In genomic region chr10:110107430-110107829, GRCh38 we compare ENCODE assay signal across 15 cellular contexts.
DNase-seq lines count a peak whose midpoint lies in the region; ATAC-seq, FAIRE-seq and TF ChIP-seq lines count a peak whose summit lies in the region.
"Had no signal": no experiment of that assay in that cellular context is flagged by ENCODE, and none has a peak within 500 bp of the region (broad histone marks: within the 10 kb centered on the region; RNA-seq: fewer than 3 reads in every experiment).

No MANE protein-coding gene starts in this region.

- no peak overlapping the region for H4K8ac ChIP-seq in H1 (ENCODE audit: extremely low read depth, insufficient read depth, low read length)

- no peaks in the 10 kb centered on the region for H3K23me2 ChIP-seq in H1 (ENCODE audit: low read depth, low read length)

- H2BK5ac ChIP-seq in H1 (ENCODE audit: low read depth, low read length): no peak overlapping the region

- BruUV-seq in PC-3 (replicated peaks; lab: Mats Ljungman, UMichigan): no TSS peak

- H3K4me1 ChIP-seq in H1 (replicated peaks in 1 of 4; ENCODE audit: control insufficient read depth in 3 of 4, insufficient read depth in 4 of 4, low read length in 3 of 4) (no peaks in the 10 kb centered on the region), pancreas (peaks cover 4 to 14% (median 11%) of the 10 kb centered on the region in 3 donors), PC-3 (ENCODE audit: insufficient read depth, low read length) (no peaks in the 10 kb centered on the region)

- TF ChIP-seq CTCF in LNCaP clone FGC (IDR thresholded peaks at IDR 0.05; ENCODE audit: control insufficient read depth, extremely low read depth, insufficient read depth) (no peak), H1 (IDR thresholded peaks at IDR 0.05; ENCODE audit: control extremely low read depth in 1 of 3, insufficient read depth in 1 of 3, low read depth in 1 of 3, low read length in 3 of 3) (no peak), pancreas (IDR thresholded peaks at IDR 0.05) (no peak), foreskin fibroblast (IDR thresholded peaks at IDR 0.05; ENCODE audit: low read depth, low read length) (no peak), PC-3 (conservative IDR thresholded peaks at IDR 0.05; ENCODE audit: low read depth, low read length) (no peak)

- peaks cover 80% of the 10 kb centered on the region for H3K4me1 Mint-ChIP-seq in activated naive CD4-positive, alpha-beta T cell treated with anti-CD3 and anti-CD28 coated beads, Interleukin-2, amount 50 U/mL, for 24 hours
- H3K4me1 Mint-ChIP-seq: CD14-positive monocyte, GM23338, H9 had no signal

- H2BK15ac ChIP-seq in H1 (ENCODE audit: low read length): no peak overlapping the region

- H3K4me2 ChIP-seq in H1 (ENCODE audit: insufficient read depth in 1 of 2, low read depth in 2 of 2, low read length in 2 of 2) (no peak overlapping the region), PC-3 (ENCODE audit: low read length) (no peak overlapping the region)
- H3K4me2 ChIP-seq: GM23338 had no signal

- no peak overlapping the region for H2BK12ac ChIP-seq in H1 (ENCODE audit: low read depth, low read length)

- no peak for TF ChIP-seq RAD21 in H1 (IDR thresholded peaks at IDR 0.05 in 1 of 2, conservative IDR thresholded peaks at IDR 0.05 in 1 of 2; ENCODE audit: low read depth in 2 of 2, low read length in 2 of 2)

- POLR2A ChIA-PET in H1 (lab: Charles Lee; ENCODE audit: partially characterized antibody) (no interaction called here), PC-3 (lab: Charles Lee; ENCODE audit: unreplicated experiment) (no interaction called here)

- DNase-seq in activated naive CD4-positive, alpha-beta T cell treated with anti-CD3 and anti-CD28 coated beads, Interleukin-2, amount 50 U/mL, for 72 hours (ENCODE audit: low spot score in 2 of 2): no peak
- DNase-seq in LNCaP clone FGC (ENCODE audit: low read depth) (peak; percentile 67), H1 (ENCODE audit: low read depth in 1 of 2, low spot score in 2 of 2) (no peak), pancreas (no peak), foreskin fibroblast (no peak), SW 1271 (lab: John Stamatoyannopoulos, UW) (no peak), PC-3 (no peak)
- DNase-seq: Calu3, DMS 273 treated with DMSO at 0.1 percent for 48 hours, H9, IMR-90 had no signal

- no peak for TF ChIP-seq POLR2A in H1 (IDR thresholded peaks at IDR 0.05; ENCODE audit: control extremely low read depth in 1 of 2, low read depth in 2 of 2, low read length in 2 of 2)

- H3K27me3 Mint-ChIP-seq in activated naive CD4-positive, alpha-beta T cell treated with anti-CD3 and anti-CD28 coated beads, Interleukin-2, amount 50 U/mL, for 24 hours: no peaks in the 10 kb centered on the region

- ATAC-seq in activated naive CD4-positive, alpha-beta T cell treated with anti-CD3 and anti-CD28 coated beads, Interleukin-2, amount 50 U/mL, for 72 hours: no peak
- peak; percentile 43 to 84 (median 69) for ATAC-seq in pancreas
- no peak for ATAC-seq in PC-3
- ATAC-seq: GM23338 had no signal

- H3K27me3 ChIP-seq in H1 (replicated peaks in 1 of 4; ENCODE audit: control insufficient read depth in 3 of 4, extremely low read depth in 1 of 4, insufficient read depth in 3 of 4, low read length in 3 of 4) (no peaks in the 10 kb centered on the region), pancreas (no peaks in the 10 kb centered on the region), PC-3 (ENCODE audit: low read length) (no peaks in the 10 kb centered on the region)

- WGBS in H1 (ENCODE audit: extremely low coverage in 1 of 2, insufficient coverage in 1 of 2, insufficient read length in 1 of 2, insufficient replicate concordance in 2 of 2, low coverage in 1 of 2, low lambda C conversion rate in 2 of 2, missing lambda C conversion rate in 1 of 2), 2 experiments: 97% methylated on average over 6 of the region's 6 CpGs; no CpG with 5 or more reads in 1 of the 2 experiments
- WGBS in pancreas, 2 donors: 74 to 75% methylated on average over 6 of the region's 6 CpGs

- H3K9me2 ChIP-seq in PC-3 (replicated peaks; ENCODE audit: low read length): no peaks in the 10 kb centered on the region

- peak; percentile 19 for FAIRE-seq in H1 (lab: Jason Lieb, UNC)
- FAIRE-seq in pancreas (lab: Jason Lieb, UNC): no peak

- intact Hi-C loops in pancreas (cut with DNase I) (no loop called here), PC-3 (cut with micrococcal nuclease) (no loop called here)

- H3K36me3 ChIP-seq in H1 (ENCODE audit: control insufficient read depth in 2 of 4, insufficient read depth in 4 of 4, low read length in 3 of 4): no peaks in the 10 kb centered on the region; a peak in 2 of 8 replicates
- peaks cover 0 to 1% (median 0%) of the 10 kb centered on the region in 3 donors for H3K36me3 ChIP-seq in pancreas
- no peaks in the 10 kb centered on the region for H3K36me3 ChIP-seq in PC-3 (ENCODE audit: low read depth, low read length)

- H2AFZ ChIP-seq in H1 (ENCODE audit: low read length) (no peak overlapping the region), PC-3 (ENCODE audit: low read length) (no peak overlapping the region)
- H2AFZ ChIP-seq: GM23338 had no signal

- H3K9ac ChIP-seq in H1 (replicated peaks in 1 of 4; ENCODE audit: extremely low read depth in 1 of 4, low read depth in 3 of 4, low read length in 3 of 4): no peak overlapping the region
- no peak overlapping the region for H3K9ac ChIP-seq in PC-3 (ENCODE audit: low read length)

- TF ChIP-seq EP300 in H1 (IDR thresholded peaks at IDR 0.05; ENCODE audit: borderline replicate concordance in 1 of 2, low read depth in 2 of 2, low read length in 2 of 2): no peak

- H3K36me3 Mint-ChIP-seq in activated naive CD4-positive, alpha-beta T cell treated with anti-CD3 and anti-CD28 coated beads, Interleukin-2, amount 50 U/mL, for 24 hours: peaks cover 19% of the 10 kb centered on the region
- H3K36me3 Mint-ChIP-seq in activated naive CD4-positive, alpha-beta T cell treated with anti-CD3 and anti-CD28 coated beads, Interleukin-2, amount 50 U/mL, for 72 hours: peaks cover 0 to 41% of the 10 kb centered on the region in 2 donors

- H3K4me3 ChIP-seq in LNCaP clone FGC (ENCODE audit: low read depth, low read length) (no peak overlapping the region), H1 (ENCODE audit: extremely low read depth in 1 of 4, insufficient read depth in 2 of 4, low read depth in 3 of 4, low read length in 4 of 4) (no peak overlapping the region), pancreas (no peak overlapping the region), foreskin fibroblast (ENCODE audit: low read depth in 1 of 2, low read length in 2 of 2) (no peak overlapping the region), PC-3 (ENCODE audit: low read length) (no peak overlapping the region)
- H3K4me3 ChIP-seq: GM23338 had no signal

- no peaks in the 10 kb centered on the region; the same call in 1 of the 2 replicates for H3K79me1 ChIP-seq in H1 (ENCODE audit: low read depth, low read length)

- H3K4me3 Mint-ChIP-seq in activated naive CD4-positive, alpha-beta T cell treated with anti-CD3 and anti-CD28 coated beads, Interleukin-2, amount 50 U/mL, for 24 hours: no peak overlapping the region
- H3K4me3 Mint-ChIP-seq: CD14-positive monocyte, GM23338, H9 had no signal

- H3K27ac ChIP-seq in H1 (ENCODE audit: low read depth, low read length) (no peak overlapping the region), pancreas (no peak overlapping the region), PC-3 (ENCODE audit: low read length) (no peak overlapping the region)
- H3K27ac ChIP-seq: 22Rv1 had no signal

- H3K9me3 Mint-ChIP-seq in activated naive CD4-positive, alpha-beta T cell treated with anti-CD3 and anti-CD28 coated beads, Interleukin-2, amount 50 U/mL, for 24 hours: no peaks in the 10 kb centered on the region
- peaks cover 0 to 5% of the 10 kb centered on the region in 2 donors for H3K9me3 Mint-ChIP-seq in activated naive CD4-positive, alpha-beta T cell treated with anti-CD3 and anti-CD28 coated beads, Interleukin-2, amount 50 U/mL, for 72 hours
- H3K9me3 Mint-ChIP-seq: CD14-positive monocyte, GM23338, H9 had no signal

- H2AK5ac ChIP-seq in H1 (ENCODE audit: low read depth, low read length): no peak overlapping the region

- no peak overlapping the region for H3K4ac ChIP-seq in H1 (replicated peaks; ENCODE audit: insufficient read length, low read depth, low read length)

- H2BK20ac ChIP-seq in H1 (ENCODE audit: low read length): no peak overlapping the region

- peak overlapping the region; percentile 85 for H3K27ac Mint-ChIP-seq in activated naive CD4-positive, alpha-beta T cell treated with anti-CD3 and anti-CD28 coated beads, Interleukin-2, amount 50 U/mL, for 24 hours
- no peak overlapping the region for H3K27ac Mint-ChIP-seq in activated naive CD4-positive, alpha-beta T cell treated with anti-CD3 and anti-CD28 coated beads, Interleukin-2, amount 50 U/mL, for 72 hours
- H3K27ac Mint-ChIP-seq: GM23338 had no signal

- no peak overlapping the region for H3K14ac ChIP-seq in H1 (ENCODE audit: insufficient read length)

- H3K79me2 ChIP-seq in H1 (ENCODE audit: control insufficient read depth in 1 of 2, insufficient read depth in 2 of 2, low read length in 2 of 2) (no peaks in the 10 kb centered on the region), PC-3 (ENCODE audit: low read length) (no peaks in the 10 kb centered on the region)

- CTCF ChIA-PET in H1 (lab: Charles Lee; ENCODE audit: partially characterized antibody) (interaction anchor here (1.2 to 2.6 kb wide), 3 partner anchors 10 to 129 kb away, joined by 3 to 13 read pairs (median 10); no protein-coding TSS in a partner anchor), PC-3 (lab: Charles Lee) (no interaction called here)

- no peak overlapping the region for H4K91ac ChIP-seq in H1 (replicated peaks; ENCODE audit: insufficient read length, low read length)

- no peak overlapping the region for H3K23ac ChIP-seq in H1 (ENCODE audit: insufficient read length)

- H3K56ac ChIP-seq in H1 (replicated peaks; ENCODE audit: insufficient read length, low read depth, low read length): no peak overlapping the region

- no peak overlapping the region for H2BK120ac ChIP-seq in H1 (replicated peaks; ENCODE audit: low read depth, low read length)

- H4K5ac ChIP-seq in H1 (ENCODE audit: insufficient read length, low read depth, low read length): no peak overlapping the region

- no peaks in the 10 kb centered on the region for H3K9me3 ChIP-seq in H1 (ENCODE audit: insufficient read depth in 2 of 2, low read depth in 1 of 2, low read length in 1 of 2)
- no peaks in the 10 kb centered on the region for H3K9me3 ChIP-seq in pancreas
- no peaks in the 10 kb centered on the region for H3K9me3 ChIP-seq in PC-3 (ENCODE audit: low read length)

- H3K18ac ChIP-seq in H1 (ENCODE audit: extremely low read depth, low read length): no peak overlapping the region

- H3F3A ChIP-seq in PC-3 (ENCODE audit: low read length, unreplicated experiment): no peaks in the 10 kb centered on the region

- H4K20me1 ChIP-seq in H1 (replicated peaks in 1 of 2; ENCODE audit: control insufficient read depth in 1 of 2, insufficient read depth in 2 of 2, low read length in 2 of 2) (no peaks in the 10 kb centered on the region), PC-3 (ENCODE audit: low read length) (no peaks in the 10 kb centered on the region)

TF ChIP-seq in H1, 55 proteins besides CTCF, POLR2A, EP300 and RAD21 (continues in another document):
- no peak for TF ChIP-seq TAF7 (optimal IDR thresholded peaks at IDR 0.05; ENCODE audit: borderline replicate concordance, low read depth, low read length)

Comparison
In these comparisons a context has a peak if more than half of its experiments do, and no peak if none do; other contexts are left out.
1. ATAC-seq: peak in pancreas (4 of 4); none in activated naive CD4-positive, alpha-beta T cell treated with anti-CD3 and anti-CD28 coated beads, Interleukin-2, amount 50 U/mL, for 72 hours (0 of 2) and PC-3 (single experiment).